1 cellular context compared by ENCODE assay signal in the genomic region with DNA sequence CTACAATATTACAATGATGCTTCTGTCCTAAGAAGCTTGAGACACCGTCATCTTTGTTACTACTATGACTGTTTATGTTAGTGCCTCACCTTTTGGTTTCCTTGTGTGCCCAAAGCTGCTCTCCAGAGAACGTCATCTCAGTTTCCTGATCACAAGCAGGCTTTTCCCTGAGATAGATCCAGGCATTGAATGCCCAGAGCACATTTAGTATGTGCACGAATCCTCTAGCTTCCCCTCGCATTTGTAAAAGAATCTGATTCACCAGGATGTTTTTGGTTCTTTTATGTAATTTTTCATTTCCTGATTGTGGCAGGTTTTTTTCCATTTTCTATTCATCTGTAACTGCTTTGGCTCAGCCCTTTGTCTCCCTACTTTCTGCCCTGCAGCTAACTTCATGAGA.
TF ChIP-seq lines count a peak whose summit lies in the region.

No MANE protein-coding gene starts in this region.

TF ChIP-seq in H1, 55 proteins besides CTCF, POLR2A, EP300 and RAD21:
- TF ChIP-seq TCF12 (IDR thresholded peaks at IDR 0.05; ENCODE audit: low read depth, low read length) = no peak
- TF ChIP-seq, protein P1, sequence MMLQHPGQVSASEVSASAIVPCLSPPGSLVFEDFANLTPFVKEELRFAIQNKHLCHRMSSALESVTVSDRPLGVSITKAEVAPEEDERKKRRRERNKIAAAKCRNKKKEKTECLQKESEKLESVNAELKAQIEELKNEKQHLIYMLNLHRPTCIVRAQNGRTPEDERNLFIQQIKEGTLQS (IDR thresholded peaks at IDR 0.05; ENCODE audit: insufficient read depth, low read depth, low read length) = no peak
- no peak for TF ChIP-seq TAF1 (IDR thresholded peaks at IDR 0.05; ENCODE audit: low read depth, low read length)
- TF ChIP-seq KDM4A (IDR thresholded peaks at IDR 0.05; ENCODE audit: low read depth, low read length, severe bottlenecking) = no peak
- no peak for TF ChIP-seq KDM1A (IDR thresholded peaks at IDR 0.05; ENCODE audit: borderline replicate concordance, low read length)
TF ChIP-seq in H1: peak in this region for 0.
